2 cellular contexts compared by ENCODE assay signal in genomic region chr20:62135573-62136266, GRCh38.
TF ChIP-seq lines count a peak whose summit lies in the region.

No MANE protein-coding gene starts in this region.

TF ChIP-seq in SK-N-SH treated with all-trans-retinoic acid at 6 μM for 48 hours, 23 proteins besides CTCF, POLR2A, EP300 and RAD21:
- TF ChIP-seq, protein P1, sequence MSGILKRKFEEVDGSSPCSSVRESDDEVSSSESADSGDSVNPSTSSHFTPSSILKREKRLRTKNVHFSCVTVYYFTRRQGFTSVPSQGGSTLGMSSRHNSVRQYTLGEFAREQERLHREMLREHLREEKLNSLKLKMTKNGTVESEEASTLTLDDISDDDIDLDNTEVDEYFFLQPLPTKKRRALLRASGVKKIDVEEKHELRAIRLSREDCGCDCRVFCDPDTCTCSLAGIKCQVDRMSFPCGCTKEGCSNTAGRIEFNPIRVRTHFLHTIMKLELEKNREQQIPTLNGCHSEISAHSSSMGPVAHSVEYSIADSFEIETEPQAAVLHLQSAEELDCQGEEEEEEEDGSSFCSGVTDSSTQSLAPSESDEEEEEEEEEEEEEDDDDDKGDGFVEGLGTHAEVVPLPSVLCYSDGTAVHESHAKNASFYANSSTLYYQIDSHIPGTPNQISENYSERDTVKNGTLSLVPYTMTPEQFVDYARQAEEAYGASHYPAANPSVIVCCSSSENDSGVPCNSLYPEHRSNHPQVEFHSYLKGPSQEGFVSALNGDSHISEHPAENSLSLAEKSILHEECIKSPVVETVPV (CRISPR knock-in tag; IDR thresholded peaks at IDR 0.05): no peak
- TF ChIP-seq BACH2 (CRISPR knock-in tag; IDR thresholded peaks at IDR 0.05; ENCODE audit: borderline replicate concordance) (no peak), ZFP3 (CRISPR knock-in tag; IDR thresholded peaks at IDR 0.05) (no peak), ZFP30 (CRISPR knock-in tag; IDR thresholded peaks at IDR 0.05) (no peak), PPARA (CRISPR knock-in tag; IDR thresholded peaks at IDR 0.05; ENCODE audit: borderline replicate concordance) (no peak), SNAI2 (CRISPR knock-in tag; IDR thresholded peaks at IDR 0.05) (no peak), ISL1 (CRISPR knock-in tag; IDR thresholded peaks at IDR 0.05) (no peak), ZC3H10 (CRISPR knock-in tag; IDR thresholded peaks at IDR 0.05) (no peak), RARB (CRISPR knock-in tag; IDR thresholded peaks at IDR 0.05) (no peak), ZNF70 (CRISPR knock-in tag; IDR thresholded peaks at IDR 0.05) (no peak), CSDC2 (CRISPR knock-in tag; IDR thresholded peaks at IDR 0.05) (no peak), ESRRG (CRISPR knock-in tag; IDR thresholded peaks at IDR 0.05) (no peak), POU6F1 (CRISPR knock-in tag; IDR thresholded peaks at IDR 0.05; ENCODE audit: borderline replicate concordance, low read depth) (no peak), OSR1 (CRISPR knock-in tag; IDR thresholded peaks at IDR 0.05) (no peak), ZNF8 (CRISPR knock-in tag; IDR thresholded peaks at IDR 0.05) (no peak), ZNF565 (CRISPR knock-in tag; conservative IDR thresholded peaks at IDR 0.05; ENCODE audit: low read depth) (no peak)
- TF ChIP-seq, protein P2, sequence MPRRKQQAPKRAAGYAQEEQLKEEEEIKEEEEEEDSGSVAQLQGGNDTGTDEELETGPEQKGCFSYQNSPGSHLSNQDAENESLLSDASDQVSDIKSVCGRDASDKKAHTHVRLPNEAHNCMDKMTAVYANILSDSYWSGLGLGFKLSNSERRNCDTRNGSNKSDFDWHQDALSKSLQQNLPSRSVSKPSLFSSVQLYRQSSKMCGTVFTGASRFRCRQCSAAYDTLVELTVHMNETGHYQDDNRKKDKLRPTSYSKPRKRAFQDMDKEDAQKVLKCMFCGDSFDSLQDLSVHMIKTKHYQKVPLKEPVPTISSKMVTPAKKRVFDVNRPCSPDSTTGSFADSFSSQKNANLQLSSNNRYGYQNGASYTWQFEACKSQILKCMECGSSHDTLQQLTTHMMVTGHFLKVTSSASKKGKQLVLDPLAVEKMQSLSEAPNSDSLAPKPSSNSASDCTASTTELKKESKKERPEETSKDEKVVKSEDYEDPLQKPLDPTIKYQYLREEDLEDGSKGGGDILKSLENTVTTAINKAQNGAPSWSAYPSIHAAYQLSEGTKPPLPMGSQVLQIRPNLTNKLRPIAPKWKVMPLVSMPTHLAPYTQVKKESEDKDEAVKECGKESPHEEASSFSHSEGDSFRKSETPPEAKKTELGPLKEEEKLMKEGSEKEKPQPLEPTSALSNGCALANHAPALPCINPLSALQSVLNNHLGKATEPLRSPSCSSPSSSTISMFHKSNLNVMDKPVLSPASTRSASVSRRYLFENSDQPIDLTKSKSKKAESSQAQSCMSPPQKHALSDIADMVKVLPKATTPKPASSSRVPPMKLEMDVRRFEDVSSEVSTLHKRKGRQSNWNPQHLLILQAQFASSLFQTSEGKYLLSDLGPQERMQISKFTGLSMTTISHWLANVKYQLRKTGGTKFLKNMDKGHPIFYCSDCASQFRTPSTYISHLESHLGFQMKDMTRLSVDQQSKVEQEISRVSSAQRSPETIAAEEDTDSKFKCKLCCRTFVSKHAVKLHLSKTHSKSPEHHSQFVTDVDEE (CRISPR knock-in tag; IDR thresholded peaks at IDR 0.05): no peak

TF ChIP-seq in liver, 16 proteins besides CTCF, POLR2A, EP300 and RAD21 (continued from another document):
- TF ChIP-seq, protein P3, sequence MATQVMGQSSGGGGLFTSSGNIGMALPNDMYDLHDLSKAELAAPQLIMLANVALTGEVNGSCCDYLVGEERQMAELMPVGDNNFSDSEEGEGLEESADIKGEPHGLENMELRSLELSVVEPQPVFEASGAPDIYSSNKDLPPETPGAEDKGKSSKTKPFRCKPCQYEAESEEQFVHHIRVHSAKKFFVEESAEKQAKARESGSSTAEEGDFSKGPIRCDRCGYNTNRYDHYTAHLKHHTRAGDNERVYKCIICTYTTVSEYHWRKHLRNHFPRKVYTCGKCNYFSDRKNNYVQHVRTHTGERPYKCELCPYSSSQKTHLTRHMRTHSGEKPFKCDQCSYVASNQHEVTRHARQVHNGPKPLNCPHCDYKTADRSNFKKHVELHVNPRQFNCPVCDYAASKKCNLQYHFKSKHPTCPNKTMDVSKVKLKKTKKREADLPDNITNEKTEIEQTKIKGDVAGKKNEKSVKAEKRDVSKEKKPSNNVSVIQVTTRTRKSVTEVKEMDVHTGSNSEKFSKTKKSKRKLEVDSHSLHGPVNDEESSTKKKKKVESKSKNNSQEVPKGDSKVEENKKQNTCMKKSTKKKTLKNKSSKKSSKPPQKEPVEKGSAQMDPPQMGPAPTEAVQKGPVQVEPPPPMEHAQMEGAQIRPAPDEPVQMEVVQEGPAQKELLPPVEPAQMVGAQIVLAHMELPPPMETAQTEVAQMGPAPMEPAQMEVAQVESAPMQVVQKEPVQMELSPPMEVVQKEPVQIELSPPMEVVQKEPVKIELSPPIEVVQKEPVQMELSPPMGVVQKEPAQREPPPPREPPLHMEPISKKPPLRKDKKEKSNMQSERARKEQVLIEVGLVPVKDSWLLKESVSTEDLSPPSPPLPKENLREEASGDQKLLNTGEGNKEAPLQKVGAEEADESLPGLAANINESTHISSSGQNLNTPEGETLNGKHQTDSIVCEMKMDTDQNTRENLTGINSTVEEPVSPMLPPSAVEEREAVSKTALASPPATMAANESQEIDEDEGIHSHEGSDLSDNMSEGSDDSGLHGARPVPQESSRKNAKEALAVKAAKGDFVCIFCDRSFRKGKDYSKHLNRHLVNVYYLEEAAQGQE (IDR thresholded peaks at IDR 0.05): no peak
- TF ChIP-seq RXRA (IDR thresholded peaks at IDR 0.05) (no peak), YY1 (IDR thresholded peaks at IDR 0.05) (no peak), TAF1 (conservative IDR thresholded peaks at IDR 0.05) (no peak), HNF4A (conservative IDR thresholded peaks at IDR 0.05) (no peak), NR2F2 (IDR thresholded peaks at IDR 0.05) (no peak)
